In the genomic region with DNA sequence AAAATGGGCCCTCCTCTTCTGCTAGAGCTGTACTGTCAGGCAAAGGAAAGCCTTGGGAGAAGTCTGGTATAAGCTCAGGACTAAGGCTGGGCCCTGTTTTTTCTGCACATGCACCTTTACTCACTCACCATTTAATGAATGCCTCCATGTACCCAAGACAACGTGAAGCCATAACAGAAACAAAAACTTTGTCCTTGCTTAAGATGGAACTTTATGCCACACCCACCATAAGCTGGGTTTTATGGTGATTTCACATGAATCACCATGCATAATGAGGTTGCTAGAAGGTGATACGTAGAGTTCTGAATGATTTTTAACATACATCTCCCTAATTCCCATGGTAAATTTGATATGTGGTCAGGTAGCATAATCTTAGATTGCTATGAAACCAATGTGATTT, we compare ENCODE assay signal across 19 cellular contexts.
DNase-seq lines count a peak whose midpoint lies in the region; TF ChIP-seq lines count a peak whose summit lies in the region.
"Had no signal": no experiment of that assay in that cellular context is flagged by ENCODE, and none has a peak within 500 bp of the region (broad histone marks: within the 10 kb centered on the region; RNA-seq: fewer than 3 reads in every experiment).

No MANE protein-coding gene starts in this region.

- H3K9me3 Mint-ChIP-seq in HFFc6, result no peaks in the 10 kb centered on the region
- H3K9me3 Mint-ChIP-seq: CD8-positive, alpha-beta T cell; natural killer cell treated with Interleukin-12 subunit alpha and Interleukin-12 subunit beta and Interleukin-15 and Interleukin-18, amount 100 ng/mL, for 72 hours; T-cell had no signal

- H3K4me1 Mint-ChIP-seq in HFFc6 (ENCODE audit: low read depth), result peaks cover 30% of the 10 kb centered on the region
- H3K4me1 Mint-ChIP-seq: T-cell had no signal

- in situ Hi-C loops in astrocyte of the cerebellum (cut with HindIII; ENCODE audit: low sequenced_read_pairs), result no loop called here
- in situ Hi-C loops in transverse colon (cut with MboI; ENCODE audit: low pct_ligation_motif_present in 1 of 4, low pct_unique_long_range_greater_than_20kb in 1 of 4, low sequenced_read_pairs in 3 of 4), result no loop called here

- no peak overlapping the region for H3K4me3 Mint-ChIP-seq in HFFc6
- H3K4me3 Mint-ChIP-seq: activated CD8-positive, alpha-beta T cell treated with anti-CD3 and anti-CD28 coated beads, Interleukin-2, amount 10 ng/mL, durations not matched to agents 7 days and 5 days; CD8-positive, alpha-beta T cell; natural killer cell treated with Interleukin-12 subunit alpha and Interleukin-12 subunit beta and Interleukin-15 and Interleukin-18, amount 100 ng/mL, for 72 hours; T-cell had no signal

- DNase-seq in HFFc6, result peak; percentile 11
- peak; percentile 51 for DNase-seq in astrocyte of the cerebellum (ENCODE audit: low read depth)
- peak; percentile 19 for DNase-seq in fibroblast of the aortic adventitia (ENCODE audit: low read depth)
- peak; percentile 16 for DNase-seq in transverse colon
- DNase-seq in hippocampal formation (lab: John Stamatoyannopoulos, UW), result no peak
- DNase-seq in NCI-H2196 (lab: John Stamatoyannopoulos, UW; ENCODE audit: unreplicated experiment), result no peak
- DNase-seq in DMS53 (lab: John Stamatoyannopoulos, UW), result no peak
- DNase-seq: activated CD4-positive, alpha-beta T cell treated with anti-CD3 and anti-CD28 coated beads for 1 hour; activated CD8-positive, alpha-beta T cell treated with anti-CD3 and anti-CD28 coated beads, Interleukin-2, amount 10 ng/mL, durations not matched to agents 7 days and 5 days; adrenal gland; CD8-positive, alpha-beta T cell; DMS153; KG1; NCI-H187 treated with DMSO at 0.1 percent for 48 hours; PC-9; right lobe of liver; T-cell had no signal

- peaks cover 2% of the 10 kb centered on the region for H3K27me3 Mint-ChIP-seq in HFFc6 (ENCODE audit: insufficient read depth)
- H3K27me3 Mint-ChIP-seq: natural killer cell treated with Interleukin-12 subunit alpha and Interleukin-12 subunit beta and Interleukin-15 and Interleukin-18, amount 100 ng/mL, for 72 hours; T-cell had no signal

- H3K36me3 ChIP-seq in transverse colon, result no peaks in the 10 kb centered on the region
- H3K36me3 ChIP-seq: adrenal gland, right lobe of liver had no signal

- H3K4me3 ChIP-seq in astrocyte of the cerebellum (ENCODE audit: low read depth, low read length), result no peak overlapping the region
- no peak overlapping the region for H3K4me3 ChIP-seq in fibroblast of the aortic adventitia (ENCODE audit: low read depth, low read length)
- no peak overlapping the region for H3K4me3 ChIP-seq in transverse colon
- H3K4me3 ChIP-seq: adrenal gland, PC-9, right lobe of liver had no signal

- no peak for TF ChIP-seq EP300 in transverse colon (IDR thresholded peaks at IDR 0.05; ENCODE audit: low read depth)

- peak overlapping the region; percentile 67; the same call in 1 of the 2 replicates for H3K27ac Mint-ChIP-seq in HFFc6
- H3K27ac Mint-ChIP-seq: activated CD8-positive, alpha-beta T cell treated with anti-CD3 and anti-CD28 coated beads, Interleukin-2, amount 10 ng/mL, durations not matched to agents 7 days and 5 days; CD8-positive, alpha-beta T cell; natural killer cell treated with Interleukin-12 subunit alpha and Interleukin-12 subunit beta and Interleukin-15 and Interleukin-18, amount 100 ng/mL, for 72 hours; T-cell had no signal

- TF ChIP-seq POLR2A in transverse colon (IDR thresholded peaks at IDR 0.05), result no peak

- no peaks in the 10 kb centered on the region for H3K36me3 Mint-ChIP-seq in HFFc6 (ENCODE audit: low read depth)
- H3K36me3 Mint-ChIP-seq: CD8-positive, alpha-beta T cell; natural killer cell treated with Interleukin-12 subunit alpha and Interleukin-12 subunit beta and Interleukin-15 and Interleukin-18, amount 100 ng/mL, for 72 hours had no signal

- H3K4me1 ChIP-seq in transverse colon, result peaks cover 0 to 26% (median 10%) of the 10 kb centered on the region in 4 donors
- H3K4me1 ChIP-seq: adrenal gland, parathyroid adenoma, right lobe of liver had no signal

- no peaks in the 10 kb centered on the region for H3K9me3 ChIP-seq in transverse colon
- H3K9me3 ChIP-seq: adrenal gland, right lobe of liver had no signal

- intact Hi-C loops in transverse colon (cut with DNase I; ENCODE audit: low total_unique reads), result no loop called here

- no peak for TF ChIP-seq CTCF in HFFc6 (IDR thresholded peaks at IDR 0.05)
- TF ChIP-seq CTCF in astrocyte of the cerebellum (IDR thresholded peaks at IDR 0.05; ENCODE audit: low read depth, low read length, missing control alignments), result no peak
- TF ChIP-seq CTCF in fibroblast of the aortic adventitia (IDR thresholded peaks at IDR 0.05; ENCODE audit: insufficient read depth, low read length), result no peak
- no peak for TF ChIP-seq CTCF in transverse colon (IDR thresholded peaks at IDR 0.05)

- peak overlapping the region; percentile 26 to 75 (median 64) for H3K27ac ChIP-seq in transverse colon
- H3K27ac ChIP-seq: adrenal gland, parathyroid adenoma, PC-9, right lobe of liver had no signal

- WGBS in transverse colon (ENCODE audit: low coverage in 1 of 2), 2 donors, result 29 to 50% methylated on average over 2 of the region's 2 CpGs

- H3K27me3 ChIP-seq in transverse colon, result no peaks in the 10 kb centered on the region
- H3K27me3 ChIP-seq: adrenal gland, right lobe of liver had no signal

Comparison
In these comparisons a context has a peak if more than half of its experiments do, and no peak if none do; other contexts are left out.
1. DNase-seq: peak in HFFc6 (single experiment), astrocyte of the cerebellum (single experiment), fibroblast of the aortic adventitia (single experiment) and transverse colon (single experiment); none in hippocampal formation (0 of 2), NCI-H2196 (single experiment) and DMS53 (single experiment).